ENCODE assay signal across 9 cellular contexts in the genomic region with DNA sequence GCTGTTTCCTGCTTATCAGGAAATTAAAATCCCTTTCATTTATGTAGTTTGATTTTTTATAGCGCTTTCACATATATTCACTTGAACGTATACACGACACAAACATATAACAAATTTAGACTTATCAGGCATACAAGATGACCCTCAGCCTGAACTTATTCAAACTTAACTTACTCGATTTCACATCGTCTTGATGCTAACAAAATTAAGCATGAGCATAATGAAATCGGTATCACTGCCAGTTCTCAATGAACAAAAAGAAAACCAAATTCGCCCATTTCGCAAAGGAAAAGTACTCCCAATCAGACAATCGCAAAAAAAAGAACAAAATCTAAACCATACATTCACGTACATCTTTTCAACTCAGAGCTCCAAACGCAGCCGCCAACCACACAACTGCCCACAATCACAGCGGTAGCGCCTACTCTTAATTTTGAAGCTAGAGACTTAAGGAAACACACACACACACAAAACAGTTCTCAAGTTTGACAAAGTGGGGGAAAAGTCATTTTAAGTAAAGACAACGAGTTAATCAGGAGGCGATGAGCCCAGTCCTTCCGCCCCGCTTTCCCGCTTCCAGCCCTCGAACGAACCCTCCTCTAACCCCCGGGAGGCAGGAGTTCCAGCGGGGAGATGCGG. TPM values are rescaled to one million over a fixed set of nuclear protein-coding genes. Genes with fewer than 3 reads are reported as not detected.
DNase-seq lines count a peak whose midpoint lies in the region; ATAC-seq and TF ChIP-seq lines count a peak whose summit lies in the region.
"Had no signal": no experiment of that assay in that cellular context is flagged by ENCODE, and none has a peak within 500 bp of the region (broad histone marks: within the 10 kb centered on the region; RNA-seq: fewer than 3 reads in every experiment).

No MANE protein-coding gene starts in this region.

- H3K9me3 ChIP-seq in left ventricle myocardium inferior (replicated peaks) (no peaks in the 10 kb centered on the region), gastroesophageal sphincter (no peaks in the 10 kb centered on the region), skeletal muscle satellite cell (replicated peaks; ENCODE audit: low read length) (no peaks in the 10 kb centered on the region)

- peak overlapping the region; percentile 80 for H3K4me3 Mint-ChIP-seq in activated B cell treated with CpG ODN at 0.5 μM for 24 hours

- H3K4me1 Mint-ChIP-seq in activated B cell treated with CpG ODN at 0.5 μM for 24 hours, result peaks cover 13% of the 10 kb centered on the region

- no peaks in the 10 kb centered on the region for H3K36me3 Mint-ChIP-seq in activated B cell treated with CpG ODN at 0.5 μM for 24 hours (ENCODE audit: low read depth)

- H3K4me2 ChIP-seq in skeletal muscle satellite cell (ENCODE audit: low read length), result peak overlapping the region; percentile 84

- ATAC-seq in left ventricle myocardium superior (no peak), activated B cell treated with CpG ODN at 0.5 μM for 24 hours (ENCODE audit: low read depth) (no peak), gastroesophageal sphincter (no peak), HG03460 (IDR thresholded peaks at IDR 0.05; ENCODE audit: unreplicated experiment) (no peak)

- no peak for TF ChIP-seq EP300 in gastroesophageal sphincter (IDR thresholded peaks at IDR 0.05)

- H3K27me3 ChIP-seq in left ventricle myocardium inferior (ENCODE audit: low read depth), result peaks cover 37% of the 10 kb centered on the region
- peaks cover 49% of the 10 kb centered on the region for H3K27me3 ChIP-seq in gastroesophageal sphincter
- no peaks in the 10 kb centered on the region for H3K27me3 ChIP-seq in skeletal muscle satellite cell (ENCODE audit: control insufficient read depth, insufficient read depth, low read length)

- H3K9me3 Mint-ChIP-seq in activated B cell treated with CpG ODN at 0.5 μM for 24 hours, result no peaks in the 10 kb centered on the region

- no peak for TF ChIP-seq POLR2A in gastroesophageal sphincter (IDR thresholded peaks at IDR 0.05)
- no peak for TF ChIP-seq POLR2A in lower leg skin (IDR thresholded peaks at IDR 0.05)

- CTCF ChIA-PET in activated B cell treated with CpG ODN at 0.5 μM for 24 hours (lab: Charles Lee), result no interaction called here

- peaks cover 52% of the 10 kb centered on the region for H3K27me3 Mint-ChIP-seq in activated B cell treated with CpG ODN at 0.5 μM for 24 hours

- intact Hi-C loops in left ventricle myocardium inferior (cut with micrococcal nuclease) (loop anchor here (5.0 kb wide), 1 partner anchor 42 kb away; no protein-coding TSS in a partner anchor), left ventricle myocardium superior (cut with micrococcal nuclease) (no loop called here), activated B cell treated with CpG ODN at 0.5 μM for 24 hours (cut with micrococcal nuclease) (no loop called here), lower leg skin (cut with DNase I; ENCODE audit: low total_unique reads) (no loop called here)

- H3K4me3 ChIP-seq in left ventricle myocardium inferior, result peak overlapping the region; percentile 80
- peak overlapping the region; percentile 78 to 86 for H3K4me3 ChIP-seq in gastroesophageal sphincter
- H3K4me3 ChIP-seq in skeletal muscle satellite cell (ENCODE audit: low read length), result peak overlapping the region; percentile 90
- H3K4me3 ChIP-seq in lower leg skin (ENCODE audit: low read depth, poor library complexity, severe bottlenecking), result no peak overlapping the region

- peak overlapping the region; percentile 90 for H3K9ac ChIP-seq in skeletal muscle satellite cell (ENCODE audit: low read depth, low read length)

- no peak overlapping the region for H3K27ac Mint-ChIP-seq in activated B cell treated with CpG ODN at 0.5 μM for 24 hours

- TF ChIP-seq CTCF in left ventricle myocardium inferior (IDR thresholded peaks at IDR 0.05; ENCODE audit: borderline replicate concordance) (no peak), activated B cell treated with CpG ODN at 0.5 μM for 24 hours (IDR thresholded peaks at IDR 0.05) (no peak), gastroesophageal sphincter (IDR thresholded peaks at IDR 0.05) (no peak), lower leg skin (IDR thresholded peaks at IDR 0.05) (no peak)

- H3K36me3 ChIP-seq in left ventricle myocardium inferior (no peaks in the 10 kb centered on the region), gastroesophageal sphincter (no peaks in the 10 kb centered on the region), skeletal muscle satellite cell (ENCODE audit: insufficient read depth, low read length) (no peaks in the 10 kb centered on the region)

- peaks cover 58% of the 10 kb centered on the region for H3K4me1 ChIP-seq in left ventricle myocardium inferior
- H3K4me1 ChIP-seq in gastroesophageal sphincter, result peaks cover 0 to 60% (median 4%) of the 10 kb centered on the region in 3 donors
- H3K4me1 ChIP-seq in skeletal muscle satellite cell (ENCODE audit: control insufficient read depth, insufficient read depth, low read length), result peaks cover 26% of the 10 kb centered on the region

- 0 to 3% methylated on average over 15 to 19 of the region's 24 CpGs for WGBS in gastroesophageal sphincter (ENCODE audit: low coverage in 1 of 2), 2 donors
- WGBS in lower leg skin, 2 donors, result 6 to 7% methylated on average over 23 to 24 of the region's 24 CpGs

- POLR2A ChIA-PET in activated B cell treated with CpG ODN at 0.5 μM for 24 hours (lab: Charles Lee), result no interaction called here

- DNase-seq in left ventricle myocardium inferior (no peak), left ventricle myocardium superior (no peak), activated B cell treated with CpG ODN at 0.5 μM for 24 hours (no peak), cortex of kidney (lab: John Stamatoyannopoulos, UW) (no peak), lower leg skin (ENCODE audit: low spot score in 2 of 2) (no peak)

- H3K27ac ChIP-seq in left ventricle myocardium inferior (replicated peaks) (peak overlapping the region; percentile 94), gastroesophageal sphincter (peak overlapping the region; percentile 75 to 98 (median 94))

RNA-seq across cellular contexts. Expression of a gene that starts 1.0 kb away (rescaled TPM):
- total RNA-seq in left ventricle myocardium inferior, result 18.8 TPM
- 18.6 TPM for total RNA-seq in left ventricle myocardium superior
- total RNA-seq in activated B cell treated with CpG ODN at 0.5 μM for 24 hours, result 0.20 TPM in 2 replicates
- 10 to 100 TPM; 28.2 to 78.3 (median 44.5) TPM for total RNA-seq in gastroesophageal sphincter
- total RNA-seq in skeletal muscle satellite cell (2012; rRNA removed), result 7.2 and 19.8 TPM in 2 replicates
- 1 to 10 TPM in 2 of 4 donors, under 1 TPM in 2; 0.25 to 4.6 (median 1.6) TPM for total RNA-seq in lower leg skin

RNA-seq across cellular contexts. Expression of a gene that starts 18.6 kb away (rescaled TPM):
- 18.3 TPM for total RNA-seq in left ventricle myocardium inferior
- 22.2 TPM for total RNA-seq in left ventricle myocardium superior
- not detected in 2 replicates for total RNA-seq in activated B cell treated with CpG ODN at 0.5 μM for 24 hours
- 1 to 10 TPM; 1.1 to 2.5 (median 1.5) TPM for total RNA-seq in gastroesophageal sphincter
- total RNA-seq in skeletal muscle satellite cell (2012; rRNA removed), result not detected in 2 replicates
- under 1 TPM in 1 of 4 donors, not detected in 3; 0.52 TPM for total RNA-seq in lower leg skin
- total RNA-seq: glomerular endothelial cell had no signal
